ENCODE assay signal across 1 cellular context in genomic region chr9:127833555-127833954, GRCh38.
TF ChIP-seq lines count a peak whose summit lies in the region.

No MANE protein-coding gene starts in this region.

TF ChIP-seq in IMR-90, 13 proteins besides CTCF, POLR2A, EP300 and RAD21:
- no peak for TF ChIP-seq MAFK (IDR thresholded peaks at IDR 0.05; ENCODE audit: low read depth, low read length)
- no peak for TF ChIP-seq MXI1 (IDR thresholded peaks at IDR 0.05; ENCODE audit: borderline replicate concordance, low read depth, low read length)
- no peak for TF ChIP-seq CEBPB (IDR thresholded peaks at IDR 0.05; ENCODE audit: low read depth, low read length)
